16 cellular contexts compared by ENCODE assay signal in genomic region chr9:125509476-125509875, GRCh38.
A peak's percentile ranks its signal among the peaks of the same experiment; 100 is the strongest.
DNase-seq lines count a peak whose midpoint lies in the region; ATAC-seq and TF ChIP-seq lines count a peak whose summit lies in the region.
"Had no signal": no experiment of that assay in that cellular context is flagged by ENCODE, and none has a peak within 500 bp of the region (broad histone marks: within the 10 kb centered on the region; RNA-seq: fewer than 3 reads in every experiment).

No MANE protein-coding gene starts in this region.

- H3F3A ChIP-seq in smooth muscle cell (ENCODE audit: low read depth), result peaks cover 7% of the 10 kb centered on the region

- H3K4me2 ChIP-seq in smooth muscle cell, result peak overlapping the region; percentile 13

- TF ChIP-seq CTCF in foreskin fibroblast (IDR thresholded peaks at IDR 0.05; ENCODE audit: low read depth, low read length), result no peak
- TF ChIP-seq CTCF in smooth muscle cell (IDR thresholded peaks at IDR 0.05; ENCODE audit: borderline replicate concordance, insufficient read depth, poor library complexity, severe bottlenecking), result no peak

- H3K27me3 ChIP-seq in smooth muscle cell (ENCODE audit: low read depth), result no peaks in the 10 kb centered on the region

- H3K4me1 ChIP-seq in smooth muscle cell (ENCODE audit: low read depth), result peaks cover 29% of the 10 kb centered on the region

- WGBS in smooth muscle cell (ENCODE audit: low lambda C conversion rate), result 10% methylated on average over 5 of the region's 5 CpGs

- peak; percentile 52 for DNase-seq in ELF-1 (ENCODE audit: low read depth, low spot score)
- DNase-seq in foreskin fibroblast, result peak; percentile 82 to 89
- DNase-seq in smooth muscle cell (lab: John Stamatoyannopoulos, UW; ENCODE audit: unreplicated experiment), result no peak
- no peak for DNase-seq in RKO (ENCODE audit: low spot score)
- no peak for DNase-seq in NOMO-1 treated with DMSO at 0.1 percent for 48 hours (lab: John Stamatoyannopoulos, UW; ENCODE audit: unreplicated experiment)
- DNase-seq: activated T-cell treated with anti-CD3 and anti-CD28 coated beads, Interleukin-2, amount 50 U/mL, for 1 hour; aorta; glutamatergic neuron; H7; kidney glomerular epithelial cell; nephron progenitor cell; stimulated activated naive CD4-positive, alpha-beta T cell; T-helper 1 cell had no signal

- H3K4me3 ChIP-seq in foreskin fibroblast (ENCODE audit: low read depth in 1 of 2, low read length in 2 of 2), result no peak overlapping the region
- no peak overlapping the region for H3K4me3 ChIP-seq in smooth muscle cell

- peaks cover 21% of the 10 kb centered on the region for H4K20me1 ChIP-seq in smooth muscle cell (ENCODE audit: low read depth)

- H3K9me3 ChIP-seq in smooth muscle cell (replicated peaks; ENCODE audit: low read depth), result no peaks in the 10 kb centered on the region

- H2AFZ ChIP-seq in smooth muscle cell (ENCODE audit: low read depth), result no peak overlapping the region

- ATAC-seq in SK-N-SH treated with all-trans-retinoic acid at 6 μM for 48 hours, result peak; percentile 67
- ATAC-seq in HG03025 (IDR thresholded peaks at IDR 0.05; ENCODE audit: low FRiP score, unreplicated experiment), result no peak
- ATAC-seq: sciatic nerve had no signal

- peak overlapping the region; percentile 1 for H3K27ac ChIP-seq in smooth muscle cell (ENCODE audit: low read depth)

- no peaks in the 10 kb centered on the region for H3K36me3 ChIP-seq in smooth muscle cell (ENCODE audit: low read depth)

- no peak overlapping the region for H3K9ac ChIP-seq in smooth muscle cell (ENCODE audit: low read depth)

- H3K79me2 ChIP-seq in smooth muscle cell (ENCODE audit: low read depth), result peaks cover 5% of the 10 kb centered on the region

TF ChIP-seq in SK-N-SH treated with all-trans-retinoic acid at 6 μM for 48 hours, 23 proteins besides CTCF, POLR2A, EP300 and RAD21:
- no peak for TF ChIP-seq CSRNP3 (CRISPR knock-in tag; IDR thresholded peaks at IDR 0.05)
- peak; percentile 68 for TF ChIP-seq ISL1 (CRISPR knock-in tag; IDR thresholded peaks at IDR 0.05)

Comparison
In these comparisons a context has a peak if more than half of its experiments do, and no peak if none do; other contexts are left out.
1. DNase-seq: peak in ELF-1 (single experiment) and foreskin fibroblast (2 of 2); none in smooth muscle cell (single experiment), RKO (single experiment) and NOMO-1 treated with DMSO at 0.1 percent for 48 hours (single experiment).